In the genomic region with DNA sequence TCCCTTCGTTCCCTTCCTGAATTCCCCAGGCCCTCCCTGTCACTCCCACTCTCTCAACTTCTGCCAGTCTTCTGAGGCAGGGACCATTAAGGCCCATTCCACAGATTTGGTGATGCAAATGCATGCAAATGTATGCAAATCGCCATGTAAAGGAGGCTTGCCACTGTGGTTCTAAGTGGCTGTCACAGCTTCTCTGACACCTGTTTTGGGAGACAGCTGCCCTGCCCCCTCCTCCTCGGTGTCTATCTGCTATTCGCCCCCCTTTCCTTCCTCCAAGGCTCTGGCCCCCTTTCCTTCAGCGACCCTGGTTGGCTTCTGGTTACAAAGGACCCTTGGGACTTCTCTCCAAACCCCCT, we compare ENCODE assay signal across 8 cellular contexts. TPM values are rescaled to one million over a fixed set of nuclear protein-coding genes. Genes with fewer than 3 reads are reported as not detected.
DNase-seq lines count a peak whose midpoint lies in the region; ATAC-seq, FAIRE-seq and TF ChIP-seq lines count a peak whose summit lies in the region.

No MANE protein-coding gene starts in this region.

- no peak for TF ChIP-seq RAD21 in H1 (IDR thresholded peaks at IDR 0.05 in 1 of 2, conservative IDR thresholded peaks at IDR 0.05 in 1 of 2; ENCODE audit: low read depth in 2 of 2, low read length in 2 of 2)

- H2AK5ac ChIP-seq in H1 (ENCODE audit: low read depth, low read length): no peak overlapping the region

- no peak for ATAC-seq in Panc1
- no peak for ATAC-seq in HG02885 (IDR thresholded peaks at IDR 0.05; ENCODE audit: poor library complexity, unreplicated experiment)

- no peak for TF ChIP-seq POLR2A in GM12891 (IDR thresholded peaks at IDR 0.05; ENCODE audit: low read depth, low read length)
- TF ChIP-seq POLR2A in H1 (IDR thresholded peaks at IDR 0.05; ENCODE audit: control extremely low read depth in 1 of 2, low read depth in 2 of 2, low read length in 2 of 2): no peak
- TF ChIP-seq POLR2A in lower leg skin (IDR thresholded peaks at IDR 0.05): no peak

- H4K8ac ChIP-seq in H1 (ENCODE audit: extremely low read depth, insufficient read depth, low read length): 0 out of 2 replicates have a peak overlapping the region, but pooled peaks have one; percentile 12

- BruUV-seq in Panc1 (replicated peaks; lab: Mats Ljungman, UMichigan): no TSS peak

- H3K4me3 ChIP-seq in Panc1 (ENCODE audit: low read depth in 2 of 2, low read length in 2 of 2) (peak overlapping the region; percentile 30 to 67), H1 (ENCODE audit: extremely low read depth in 1 of 4, insufficient read depth in 2 of 4, low read depth in 3 of 4, low read length in 4 of 4) (peak overlapping the region; percentile 19 to 60 (median 54); a peak in 7 of 8 replicates), osteoblast (ENCODE audit: insufficient read depth, low read length) (peak overlapping the region; percentile 65), lower leg skin (ENCODE audit: low read depth, poor library complexity, severe bottlenecking) (no peak overlapping the region)

- DNase-seq in GM12891 (ENCODE audit: insufficient read length, low spot score) (no peak), Panc1 (ENCODE audit: low read depth, low spot score) (no peak), H1 (ENCODE audit: low read depth in 1 of 2, low spot score in 2 of 2) (no peak), osteoblast (ENCODE audit: insufficient read length, low spot score, missing footprints) (no peak), GM03348 (ENCODE audit: low spot score) (no peak), lower leg skin (ENCODE audit: low spot score in 2 of 2) (no peak), NCI-H2029 treated with DMSO at 0.1 percent for 48 hours (lab: John Stamatoyannopoulos, UW) (no peak)

- H2BK15ac ChIP-seq in H1 (ENCODE audit: low read length): no peak overlapping the region

- H3K9me3 ChIP-seq in Panc1 (ENCODE audit: control insufficient read depth, insufficient read depth, low read depth, low read length) (no peaks in the 10 kb centered on the region), H1 (ENCODE audit: insufficient read depth in 2 of 2, low read depth in 1 of 2, low read length in 1 of 2) (no peaks in the 10 kb centered on the region), osteoblast (ENCODE audit: low read depth, low read length) (no peaks in the 10 kb centered on the region)

- intact Hi-C loops in Panc1 (cut with micrococcal nuclease; ENCODE audit: unreplicated experiment): loop anchor here (1.0 to 2.0 kb wide), 2 partner anchors 186 to 268 kb away; partner anchors contain the start of gene PCDH1
- intact Hi-C loops in lower leg skin (cut with DNase I; ENCODE audit: low total_unique reads): loop anchor here (5.0 to 10.0 kb wide), 2 partner anchors 265 to 452 kb away; partner anchors contain the start of gene PCDH12

- CTCF ChIA-PET in Panc1 (lab: Charles Lee) (interaction anchor here (0.6 to 2.4 kb wide), 7 partner anchors 16 to 269 kb away, joined by 3 to 30 read pairs (median 4); no protein-coding TSS in a partner anchor), H1 (lab: Charles Lee; ENCODE audit: partially characterized antibody) (interaction anchor here (0.6 to 15.1 kb wide), 59 partner anchors 9 to 453 kb away, joined by 3 to 345 read pairs (median 7); partner anchors contain the start of genes ARAP3, DELE1, DIAPH1 and FCHSD1)

- H3K18ac ChIP-seq in H1 (ENCODE audit: extremely low read depth, low read length): no peak overlapping the region

- H3K79me1 ChIP-seq in H1 (ENCODE audit: low read depth, low read length): no peaks in the 10 kb centered on the region

- no peaks in the 10 kb centered on the region for H3K79me2 ChIP-seq in H1 (ENCODE audit: control insufficient read depth in 1 of 2, insufficient read depth in 2 of 2, low read length in 2 of 2)
- H3K79me2 ChIP-seq in osteoblast (ENCODE audit: insufficient read depth, low read length): no peaks in the 10 kb centered on the region

- no peak overlapping the region for H3K27ac ChIP-seq in Panc1 (ENCODE audit: low read length)
- no peak overlapping the region for H3K27ac ChIP-seq in H1 (ENCODE audit: low read depth, low read length)
- H3K27ac ChIP-seq in osteoblast (ENCODE audit: low read depth, low read length): no peak overlapping the region

- H3K4ac ChIP-seq in H1 (replicated peaks; ENCODE audit: insufficient read length, low read depth, low read length): no peak overlapping the region

- no peak overlapping the region for H2BK5ac ChIP-seq in H1 (ENCODE audit: low read depth, low read length)

- no peak for FAIRE-seq in GM12891 (lab: Jason Lieb, UNC)
- no peak for FAIRE-seq in H1 (lab: Jason Lieb, UNC)

- H2AFZ ChIP-seq in H1 (ENCODE audit: low read length) (no peak overlapping the region), osteoblast (ENCODE audit: low read length) (peak overlapping the region; percentile 80)

- H2BK12ac ChIP-seq in H1 (ENCODE audit: low read depth, low read length): no peak overlapping the region

- H3K4me1 ChIP-seq in Panc1 (ENCODE audit: control insufficient read depth, insufficient read depth, low read length) (no peaks in the 10 kb centered on the region), H1 (replicated peaks in 1 of 4; ENCODE audit: control insufficient read depth in 3 of 4, insufficient read depth in 4 of 4, low read length in 3 of 4) (peaks cover 4 to 13% (median 9%) of the 10 kb centered on the region in 4 experiments), osteoblast (ENCODE audit: insufficient read depth, low read length) (peaks cover 21% of the 10 kb centered on the region)

- POLR2A ChIA-PET in Panc1 (lab: Charles Lee): no interaction called here
- POLR2A ChIA-PET in H1 (lab: Charles Lee; ENCODE audit: partially characterized antibody): interaction anchor here (0.8 to 3.1 kb wide), 18 partner anchors 9 to 320 kb away, joined by 3 to 18 read pairs (median 4); partner anchors contain the start of genes DELE1, DIAPH1, GNPDA1 and PCDH1

- H4K20me1 ChIP-seq in H1 (replicated peaks in 1 of 2; ENCODE audit: control insufficient read depth in 1 of 2, insufficient read depth in 2 of 2, low read length in 2 of 2) (no peaks in the 10 kb centered on the region), osteoblast (ENCODE audit: insufficient read depth, low read length) (no peaks in the 10 kb centered on the region)

- H3K14ac ChIP-seq in H1 (ENCODE audit: insufficient read length): no peak overlapping the region

- H3K56ac ChIP-seq in H1 (replicated peaks; ENCODE audit: insufficient read length, low read depth, low read length): no peak overlapping the region

- H3K36me3 ChIP-seq in Panc1 (ENCODE audit: control insufficient read depth, insufficient read depth, low read length): no peaks in the 10 kb centered on the region
- no peaks in the 10 kb centered on the region for H3K36me3 ChIP-seq in H1 (ENCODE audit: control insufficient read depth in 2 of 4, insufficient read depth in 4 of 4, low read length in 3 of 4)
- H3K36me3 ChIP-seq in osteoblast (ENCODE audit: insufficient read depth, low read length): no peaks in the 10 kb centered on the region

- H2BK20ac ChIP-seq in H1 (ENCODE audit: low read length): no peak overlapping the region

- H4K91ac ChIP-seq in H1 (replicated peaks; ENCODE audit: insufficient read length, low read length): no peak overlapping the region

- in situ Hi-C loops in Panc1 (cut with HindIII; ENCODE audit: low pct_unique_long_range_greater_than_20kb, low sequenced_read_pairs): no loop called here

- no peak overlapping the region for H2BK120ac ChIP-seq in H1 (replicated peaks; ENCODE audit: low read depth, low read length)

- 26% methylated on average over 5 of the region's 5 CpGs; no CpG with 5 or more reads in 1 of the 2 experiments for WGBS in H1 (ENCODE audit: extremely low coverage in 1 of 2, insufficient coverage in 1 of 2, insufficient read length in 1 of 2, insufficient replicate concordance in 2 of 2, low coverage in 1 of 2, low lambda C conversion rate in 2 of 2, missing lambda C conversion rate in 1 of 2), 2 experiments
- 29 to 33% methylated on average over 5 of the region's 5 CpGs for WGBS in lower leg skin, 2 donors

- H3K4me2 ChIP-seq in H1 (ENCODE audit: insufficient read depth in 1 of 2, low read depth in 2 of 2, low read length in 2 of 2): peak overlapping the region; percentile 1 to 96
- peak overlapping the region; percentile 90 for H3K4me2 ChIP-seq in osteoblast (ENCODE audit: insufficient read depth, low read length)

- no peak overlapping the region for H4K5ac ChIP-seq in H1 (ENCODE audit: insufficient read length, low read depth, low read length)

- TF ChIP-seq CTCF in Panc1 (IDR thresholded peaks at IDR 0.05) (no peak), H1 (IDR thresholded peaks at IDR 0.05; ENCODE audit: control extremely low read depth in 1 of 3, insufficient read depth in 1 of 3, low read depth in 1 of 3, low read length in 3 of 3) (no peak), osteoblast (IDR thresholded peaks at IDR 0.05; ENCODE audit: extremely low read depth, low read depth, low read length) (no peak), lower leg skin (IDR thresholded peaks at IDR 0.05) (no peak)

- peaks cover 3% of the 10 kb centered on the region for H3K27me3 ChIP-seq in Panc1 (ENCODE audit: control insufficient read depth, insufficient read depth, low read length)
- H3K27me3 ChIP-seq in H1 (replicated peaks in 1 of 4; ENCODE audit: control insufficient read depth in 3 of 4, extremely low read depth in 1 of 4, insufficient read depth in 3 of 4, low read length in 3 of 4): peaks cover 0 to 11% (median 2%) of the 10 kb centered on the region in 4 experiments; a peak in 2 of 7 replicates
- peaks cover 29% of the 10 kb centered on the region for H3K27me3 ChIP-seq in osteoblast (ENCODE audit: insufficient read depth, low read length)

- H3K9ac ChIP-seq in H1 (replicated peaks in 1 of 4; ENCODE audit: extremely low read depth in 1 of 4, low read depth in 3 of 4, low read length in 3 of 4): no peak overlapping the region

- no peak overlapping the region for H3K23ac ChIP-seq in H1 (ENCODE audit: insufficient read length)

- H3K23me2 ChIP-seq in H1 (ENCODE audit: low read depth, low read length): no peaks in the 10 kb centered on the region

- TF ChIP-seq EP300 in H1 (IDR thresholded peaks at IDR 0.05; ENCODE audit: borderline replicate concordance in 1 of 2, low read depth in 2 of 2, low read length in 2 of 2): no peak

RNA-seq across cellular contexts. Expression of gene ARAP3, which starts 10.5 kb away (rescaled TPM):
- polyA plus RNA-seq in GM12891 (2012; ENCODE audit: low read depth, missing spikeins): not detected
- total RNA-seq in Panc1 (2021; ENCODE audit: unreplicated experiment) (2.5 TPM), osteoblast (2.1 and 2.2 TPM in 2 replicates), lower leg skin (1 to 10 TPM; 2.1 to 4.2 (median 3.7) TPM)
- 3.3 TPM for polyA plus RNA-seq in Panc1 (2012; ENCODE audit: insufficient read length)
- total RNA-seq in H1 (2021; fragmentation: NEBNext Ultra II Directional; extraction: Animal tissue kit (Norgen Biotek cat#: 25700)): 45.7 and 48.6 TPM in 2 replicates
- polyA plus RNA-seq in H1 (2011; rRNA removed): 14.4 and 19.7 TPM in 2 replicates
- polyA plus RNA-seq in H1 (2011; cell fraction: cytosol; rRNA removed): 15.0 TPM
- polyA plus RNA-seq in H1 (2011; cell fraction: nucleus; rRNA removed): 74.7 TPM
- polyA plus RNA-seq in H1 (2012, experiment 1 of 2): 34.7 to 39.3 TPM (median 37.2 TPM) in 4 replicates
- polyA plus RNA-seq in H1 (2012, experiment 2 of 2): 33.8 TPM
- 27.3 TPM for polyA plus RNA-seq in H1 (2013, experiment 1 of 2)
- 25.0 TPM for polyA plus RNA-seq in H1 (2013, experiment 2 of 2)
- polyA minus RNA-seq in H1 (2011; rRNA and poly(A)+ RNA removed): 20.9 and 22.2 TPM in 2 replicates
- 20.5 TPM for polyA minus RNA-seq in H1 (2011; cell fraction: cytosol; rRNA and poly(A)+ RNA removed)
- polyA minus RNA-seq in H1 (2011; cell fraction: nucleus; rRNA and poly(A)+ RNA removed): 27.6 TPM

RNA-seq across cellular contexts. Expression of gene FCHSD1, which starts 41.3 kb away (rescaled TPM):
- polyA plus RNA-seq in GM12891 (2012; ENCODE audit: low read depth, missing spikeins): 17.5 TPM
- total RNA-seq in Panc1 (2021; ENCODE audit: unreplicated experiment) (32.8 TPM), osteoblast (21.8 and 22.4 TPM in 2 replicates), lower leg skin (100 to 1,000 TPM in 2 of 4 donors, 10 to 100 TPM in 2; 72.1 to 136 (median 101) TPM)
- polyA plus RNA-seq in Panc1 (2012; ENCODE audit: insufficient read length): 30.6 TPM
- total RNA-seq in H1 (2021; fragmentation: NEBNext Ultra II Directional; extraction: Animal tissue kit (Norgen Biotek cat#: 25700)): 30.1 and 32.2 TPM in 2 replicates
- polyA plus RNA-seq in H1 (2011; rRNA removed): 22.0 and 36.8 TPM in 2 replicates
- 51.4 TPM for polyA plus RNA-seq in H1 (2011; cell fraction: cytosol; rRNA removed)
- polyA plus RNA-seq in H1 (2011; cell fraction: nucleus; rRNA removed): 345 TPM
- polyA plus RNA-seq in H1 (2012, experiment 1 of 2): 26.3 to 30.1 TPM (median 27.0 TPM) in 4 replicates
- 13.2 TPM for polyA plus RNA-seq in H1 (2012, experiment 2 of 2)
- 22.6 TPM for polyA plus RNA-seq in H1 (2013, experiment 1 of 2)
- polyA plus RNA-seq in H1 (2013, experiment 2 of 2): 19.8 TPM
- 16.2 and 17.4 TPM in 2 replicates for polyA minus RNA-seq in H1 (2011; rRNA and poly(A)+ RNA removed)
- polyA minus RNA-seq in H1 (2011; cell fraction: cytosol; rRNA and poly(A)+ RNA removed): 15.9 TPM
- 56.3 TPM for polyA minus RNA-seq in H1 (2011; cell fraction: nucleus; rRNA and poly(A)+ RNA removed)

RNA-seq across cellular contexts. Expression of gene RELL2, which starts 55.7 kb away (rescaled TPM):
- polyA plus RNA-seq in GM12891 (2012; ENCODE audit: low read depth, missing spikeins): 3.8 TPM
- total RNA-seq in Panc1 (2021; ENCODE audit: unreplicated experiment) (13.3 TPM), osteoblast (4.4 and 5.1 TPM in 2 replicates), lower leg skin (10 to 100 TPM in 2 of 4 donors, 1 to 10 TPM in 2; 5.9 to 11.4 (median 9.0) TPM)
- 18.5 TPM for polyA plus RNA-seq in Panc1 (2012; ENCODE audit: insufficient read length)
- 18.6 and 19.2 TPM in 2 replicates for total RNA-seq in H1 (2021; fragmentation: NEBNext Ultra II Directional; extraction: Animal tissue kit (Norgen Biotek cat#: 25700))
- polyA plus RNA-seq in H1 (2011; rRNA removed): 23.7 and 33.1 TPM in 2 replicates
- polyA plus RNA-seq in H1 (2011; cell fraction: cytosol; rRNA removed): 31.2 TPM
- 117 TPM for polyA plus RNA-seq in H1 (2011; cell fraction: nucleus; rRNA removed)
- 12.5 to 21.6 TPM (median 17.8 TPM) in 4 replicates for polyA plus RNA-seq in H1 (2012, experiment 1 of 2)
- polyA plus RNA-seq in H1 (2012, experiment 2 of 2): 17.0 TPM
- 19.0 TPM for polyA plus RNA-seq in H1 (2013, experiment 1 of 2)
- 17.6 TPM for polyA plus RNA-seq in H1 (2013, experiment 2 of 2)
- 11.9 and 13.3 TPM in 2 replicates for polyA minus RNA-seq in H1 (2011; rRNA and poly(A)+ RNA removed)
- polyA minus RNA-seq in H1 (2011; cell fraction: cytosol; rRNA and poly(A)+ RNA removed): 7.9 TPM
- 18.7 TPM for polyA minus RNA-seq in H1 (2011; cell fraction: nucleus; rRNA and poly(A)+ RNA removed)

RNA-seq across cellular contexts. Expression of gene HDAC3, which starts 55.9 kb away (rescaled TPM):
- 69.9 TPM for polyA plus RNA-seq in GM12891 (2012; ENCODE audit: low read depth, missing spikeins)
- total RNA-seq in Panc1 (2021; ENCODE audit: unreplicated experiment): 75.5 TPM
- 69.6 TPM for polyA plus RNA-seq in Panc1 (2012; ENCODE audit: insufficient read length)
- 98.5 and 99.0 TPM in 2 replicates for total RNA-seq in H1 (2021; fragmentation: NEBNext Ultra II Directional; extraction: Animal tissue kit (Norgen Biotek cat#: 25700))
- 120 and 124 TPM in 2 replicates for polyA plus RNA-seq in H1 (2011; rRNA removed)
- 136 TPM for polyA plus RNA-seq in H1 (2011; cell fraction: cytosol; rRNA removed)
- polyA plus RNA-seq in H1 (2011; cell fraction: nucleus; rRNA removed): 146 TPM
- polyA plus RNA-seq in H1 (2012, experiment 1 of 2): 97.2 to 108 TPM (median 102 TPM) in 4 replicates
- 126 TPM for polyA plus RNA-seq in H1 (2012, experiment 2 of 2)
- 75.7 TPM for polyA plus RNA-seq in H1 (2013, experiment 1 of 2)
- 75.1 TPM for polyA plus RNA-seq in H1 (2013, experiment 2 of 2)
- polyA minus RNA-seq in H1 (2011; rRNA and poly(A)+ RNA removed): 143 and 172 TPM in 2 replicates
- polyA minus RNA-seq in H1 (2011; cell fraction: cytosol; rRNA and poly(A)+ RNA removed): 76.8 TPM
- 65.7 TPM for polyA minus RNA-seq in H1 (2011; cell fraction: nucleus; rRNA and poly(A)+ RNA removed)
- total RNA-seq in osteoblast: 47.8 and 50.4 TPM in 2 replicates
- 10 to 100 TPM; 49.4 to 66.4 (median 52.7) TPM for total RNA-seq in lower leg skin
